1 cellular context compared by ENCODE assay signal in genomic region chr15:90072978-90073640, GRCh38.
TF ChIP-seq lines count a peak whose summit lies in the region.

No MANE protein-coding gene starts in this region.

TF ChIP-seq in SK-N-SH, 30 proteins besides CTCF, POLR2A, EP300 and RAD21:
- TF ChIP-seq RXRA (IDR thresholded peaks at IDR 0.05; ENCODE audit: borderline replicate concordance, low read depth) (no peak), SMC3 (IDR thresholded peaks at IDR 0.05; ENCODE audit: low read depth, low read length) (no peak), ELF1 (IDR thresholded peaks at IDR 0.05) (no peak), USF1 (IDR thresholded peaks at IDR 0.05; ENCODE audit: borderline replicate concordance, low read depth) (no peak), ZBTB33 (IDR thresholded peaks at IDR 0.05; ENCODE audit: borderline replicate concordance, low read depth) (no peak), FOSL2 (IDR thresholded peaks at IDR 0.05; ENCODE audit: borderline replicate concordance, low read depth) (no peak), TEAD4 (IDR thresholded peaks at IDR 0.05; ENCODE audit: borderline replicate concordance, insufficient read depth) (no peak), MEF2A (IDR thresholded peaks at IDR 0.05; ENCODE audit: borderline replicate concordance, low read depth) (no peak), FOXM1 (IDR thresholded peaks at IDR 0.05; ENCODE audit: low read depth) (no peak), TAF1 (IDR thresholded peaks at IDR 0.05; ENCODE audit: borderline replicate concordance, low read depth, low read length) (no peak), CHD2 (IDR thresholded peaks at IDR 0.05; ENCODE audit: low read length, partially characterized antibody) (no peak), POLR2AphosphoS5 (IDR thresholded peaks at IDR 0.05; ENCODE audit: low read depth, low read length) (no peak), TCF12 (IDR thresholded peaks at IDR 0.05) (no peak)
